8 cellular contexts compared by ENCODE assay signal in the genomic region with DNA sequence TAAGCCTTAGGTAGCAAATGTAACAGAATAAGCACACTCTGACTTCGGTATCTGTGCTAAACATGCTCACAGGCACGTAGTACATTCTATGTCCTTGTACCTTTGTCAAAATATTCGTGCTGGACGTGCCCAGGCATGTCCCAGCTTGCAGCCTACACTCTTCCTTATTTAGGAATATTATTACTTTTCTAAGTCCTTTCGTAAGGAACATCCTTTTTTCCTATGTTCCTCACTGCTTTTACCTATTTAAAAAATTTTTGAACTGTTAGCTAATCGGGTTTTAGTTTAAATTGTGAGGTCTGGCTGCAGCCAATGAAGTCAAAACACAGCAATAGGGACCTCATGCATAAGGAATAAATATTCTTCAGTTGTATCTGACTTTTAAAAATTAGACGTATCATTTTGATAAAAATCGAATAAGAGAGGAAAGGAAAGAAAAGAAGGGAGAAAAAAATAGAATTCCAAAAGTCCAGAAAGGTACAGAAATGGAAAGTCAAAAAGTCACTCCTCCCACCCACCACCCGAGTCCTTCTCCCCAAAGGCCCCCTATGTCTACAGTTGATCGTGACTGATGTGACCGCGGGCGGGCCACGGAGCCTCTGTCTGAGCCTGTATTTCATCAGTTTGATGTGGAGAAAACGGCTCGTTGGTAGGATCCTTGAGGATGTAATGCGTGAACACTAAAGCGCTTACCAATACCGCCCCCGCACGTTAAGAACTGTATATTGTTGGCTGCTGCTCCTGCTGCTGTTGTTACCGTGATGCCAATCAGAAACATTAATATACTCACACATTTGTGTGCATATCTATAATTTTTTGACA. TPM values are rescaled to one million over a fixed set of nuclear protein-coding genes. Genes with fewer than 3 reads are reported as not detected.
DNase-seq lines count a peak whose midpoint lies in the region; ATAC-seq and TF ChIP-seq lines count a peak whose summit lies in the region.

No MANE protein-coding gene starts in this region.

- no peaks in the 10 kb centered on the region for H3K27me3 ChIP-seq in ectodermal cell (ENCODE audit: control insufficient read depth, insufficient read depth, low read length, poor library complexity, severe bottlenecking)
- no peaks in the 10 kb centered on the region for H3K27me3 ChIP-seq in testis

- peak overlapping the region; percentile 73 for H3K4me3 ChIP-seq in ectodermal cell (ENCODE audit: insufficient read depth, low read depth, low read length)
- H3K4me3 ChIP-seq in testis: peak overlapping the region; percentile 52 to 66

- H3K9me3 ChIP-seq in ectodermal cell (ENCODE audit: control insufficient read depth, low read length) (no peaks in the 10 kb centered on the region), testis (no peaks in the 10 kb centered on the region)

- H3K27ac ChIP-seq in ectodermal cell (ENCODE audit: insufficient read depth, low read depth, low read length, poor library complexity, severe bottlenecking): peak overlapping the region; percentile 77
- H3K27ac ChIP-seq in testis: peak overlapping the region; percentile 91 to 96

- WGBS in ectodermal cell, 2 experiments: 30 to 38% methylated on average over 18 to 22 of the region's 22 CpGs
- WGBS in testis, 2 donors: 1% methylated on average over 22 of the region's 22 CpGs

- peaks cover 3% of the 10 kb centered on the region for H3K4me1 ChIP-seq in ectodermal cell (ENCODE audit: control insufficient read depth, insufficient read depth, low read length)
- H3K4me1 ChIP-seq in testis: peaks cover 6% of the 10 kb centered on the region

- TF ChIP-seq POLR2A in testis (IDR thresholded peaks at IDR 0.05): no peak

- intact Hi-C loops in testis (cut with DNase I; ENCODE audit: low total_unique reads): no loop called here

- ATAC-seq in GM18907 (IDR thresholded peaks at IDR 0.05; ENCODE audit: unreplicated experiment) (peak; percentile 44), HG03108 (IDR thresholded peaks at IDR 0.05; ENCODE audit: unreplicated experiment) (peak; percentile 38)

- peak; percentile 28 for DNase-seq in A172 (ENCODE audit: low spot score)
- DNase-seq in T-helper 22 cell (ENCODE audit: low read depth): peak; percentile 52
- DNase-seq in middle frontal gyrus (ENCODE audit: extremely low spot score, low spot score): peak; percentile 59
- DNase-seq in testis: peak; percentile 81
- DNase-seq in NCI-H82 (lab: John Stamatoyannopoulos, UW): no peak

- peak in 2 of 3 experiments; percentile 18 to 41 for TF ChIP-seq CTCF in testis (IDR thresholded peaks at IDR 0.05)

- H3K36me3 ChIP-seq in ectodermal cell (ENCODE audit: control insufficient read depth, insufficient read depth, low read length) (no peaks in the 10 kb centered on the region), testis (ENCODE audit: low read depth, missing control alignments) (no peaks in the 10 kb centered on the region)

RNA-seq across cellular contexts. Expression of gene UBC, which starts 24.4 kb away (rescaled TPM):
- 1,288 and 1,521 TPM in 2 replicates for total RNA-seq in A172 (2014; rRNA removed; shearing (Covaris generic))
- polyA plus RNA-seq in ectodermal cell (2013, experiment 1 of 4): 683 TPM
- 728 TPM for polyA plus RNA-seq in ectodermal cell (2013, experiment 2 of 4)
- polyA plus RNA-seq in ectodermal cell (2013, experiment 3 of 4): 757 TPM
- 742 TPM for polyA plus RNA-seq in ectodermal cell (2013, experiment 4 of 4)
- 1,000 to 10,000 TPM; 1,262 to 1,458 TPM for total RNA-seq in testis
- 2,678 TPM for polyA plus RNA-seq in testis (ENCODE audit: insufficient read depth, low read depth, low replicate concordance)

RNA-seq across cellular contexts. Expression of gene DHX37, which starts 50.1 kb away (rescaled TPM):
- total RNA-seq in A172 (2014; rRNA removed; shearing (Covaris generic)): 22.7 and 25.8 TPM in 2 replicates
- polyA plus RNA-seq in ectodermal cell (2013, experiment 1 of 4): 17.2 TPM
- polyA plus RNA-seq in ectodermal cell (2013, experiment 2 of 4): 16.1 TPM
- 9.6 TPM for polyA plus RNA-seq in ectodermal cell (2013, experiment 3 of 4)
- polyA plus RNA-seq in ectodermal cell (2013, experiment 4 of 4): 10.3 TPM
- 10 to 100 TPM; 14.8 to 26.4 TPM for total RNA-seq in testis
- polyA plus RNA-seq in testis (ENCODE audit: insufficient read depth, low read depth, low replicate concordance): 12.5 TPM

RNA-seq across cellular contexts. Expression of gene BRI3BP, which starts 54.6 kb away (rescaled TPM):
- total RNA-seq in A172 (2014; rRNA removed; shearing (Covaris generic)): 14.4 and 18.6 TPM in 2 replicates
- polyA plus RNA-seq in ectodermal cell (2013, experiment 1 of 4): 4.0 TPM
- polyA plus RNA-seq in ectodermal cell (2013, experiment 2 of 4): 3.7 TPM
- polyA plus RNA-seq in ectodermal cell (2013, experiment 3 of 4): 2.3 TPM
- polyA plus RNA-seq in ectodermal cell (2013, experiment 4 of 4): 2.1 TPM
- total RNA-seq in testis: 1 to 10 TPM; 3.5 to 3.8 TPM
- 3.5 TPM for polyA plus RNA-seq in testis (ENCODE audit: insufficient read depth, low read depth, low replicate concordance)
